1 cellular context compared by ENCODE assay signal in the genomic region with DNA sequence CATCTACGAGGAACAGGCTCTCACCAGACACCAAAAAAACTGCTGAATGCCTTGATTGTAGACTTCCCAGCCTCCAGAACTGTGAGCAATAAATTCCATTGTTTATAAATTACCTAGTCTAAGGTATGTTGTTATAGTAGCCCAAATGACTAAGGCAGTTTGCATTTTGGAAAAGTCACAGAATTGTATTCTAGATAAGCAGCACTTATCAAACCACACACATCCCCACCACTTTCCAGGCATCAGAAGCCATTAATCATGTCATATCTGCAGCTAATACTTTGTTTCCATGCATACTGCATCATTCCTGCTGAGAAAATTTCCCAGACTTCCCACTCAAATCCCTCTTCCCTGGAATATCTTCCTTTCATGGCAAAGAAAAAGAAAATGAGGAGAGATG.
TF ChIP-seq lines count a peak whose summit lies in the region.

No MANE protein-coding gene starts in this region.

TF ChIP-seq in K562, 482 proteins besides CTCF, POLR2A, EP300 and RAD21 (continued from another document):
- TF ChIP-seq MYBL2 (IDR thresholded peaks at IDR 0.05; ENCODE audit: low read depth) (no peak), MYBL2 (CRISPR knock-in tag; IDR thresholded peaks at IDR 0.05; ENCODE audit: borderline replicate concordance) (no peak), CBFA2T3 (IDR thresholded peaks at IDR 0.05) (peak; percentile 58), TSC22D4 (tag; IDR thresholded peaks at IDR 0.05) (no peak), HOXB6 (CRISPR knock-in tag; IDR thresholded peaks at IDR 0.05; ENCODE audit: borderline replicate concordance) (no peak), LCOR (CRISPR knock-in tag; IDR thresholded peaks at IDR 0.05) (no peak), ZNF253 (CRISPR knock-in tag; conservative IDR thresholded peaks at IDR 0.05) (no peak), FOXP1 (CRISPR knock-in tag; IDR thresholded peaks at IDR 0.05) (no peak), BACH1 (tag; IDR thresholded peaks at IDR 0.05) (no peak), FIP1L1 (IDR thresholded peaks at IDR 0.05; ENCODE audit: low read depth, low read length, poor library complexity, severe bottlenecking) (no peak), BCOR (IDR thresholded peaks at IDR 0.05) (no peak), ZNF354B (CRISPR knock-in tag; IDR thresholded peaks at IDR 0.05) (no peak), ZC3H8 (IDR thresholded peaks at IDR 0.05) (no peak), MEIS2 (IDR thresholded peaks at IDR 0.05; ENCODE audit: partially characterized antibody) (peak; percentile 90), NUFIP1 (IDR thresholded peaks at IDR 0.05; ENCODE audit: partially characterized antibody) (no peak), FOSL1 (tag; conservative IDR thresholded peaks at IDR 0.05) (0 out of 2 replicates have a peak, but pooled peaks have one; percentile 28), ARID1B (IDR thresholded peaks at IDR 0.05) (peak; percentile 70), CREBBP (IDR thresholded peaks at IDR 0.05; ENCODE audit: low read depth, low read length) (no peak), TAF7 (tag; IDR thresholded peaks at IDR 0.05) (no peak), SLC30A9 (CRISPR knock-in tag; IDR thresholded peaks at IDR 0.05) (no peak), DPF2 (IDR thresholded peaks at IDR 0.05) (peak; percentile 28; the same call in 1 of the 2 replicates), SOX6 (IDR thresholded peaks at IDR 0.05) (peak; percentile 49), ASH1L (IDR thresholded peaks at IDR 0.05; ENCODE audit: borderline replicate concordance, low read depth, partially characterized antibody) (no peak), ELF1 (tag; IDR thresholded peaks at IDR 0.05) (no peak), ARNT (IDR thresholded peaks at IDR 0.05) (no peak), CCNT2 (IDR thresholded peaks at IDR 0.05; ENCODE audit: borderline replicate concordance, extremely low read depth, insufficient read length, low read depth, low read length) (peak; percentile 34), NFXL1 (CRISPR knock-in tag; IDR thresholded peaks at IDR 0.05) (no peak), HMG20B (CRISPR knock-in tag; IDR thresholded peaks at IDR 0.05) (no peak), TGIF2 (CRISPR knock-in tag; IDR thresholded peaks at IDR 0.05) (no peak), ZNF551 (CRISPR knock-in tag; IDR thresholded peaks at IDR 0.05) (no peak), YY1 (IDR thresholded peaks at IDR 0.05; ENCODE audit: borderline replicate concordance in 1 of 3, control insufficient read depth in 1 of 3, extremely low read depth in 1 of 3, insufficient read depth in 3 of 3, insufficient read length in 1 of 3, insufficient replicate concordance in 2 of 3, low read depth in 1 of 3, low read length in 2 of 3) (no peak)
- TF ChIP-seq, protein P1, sequence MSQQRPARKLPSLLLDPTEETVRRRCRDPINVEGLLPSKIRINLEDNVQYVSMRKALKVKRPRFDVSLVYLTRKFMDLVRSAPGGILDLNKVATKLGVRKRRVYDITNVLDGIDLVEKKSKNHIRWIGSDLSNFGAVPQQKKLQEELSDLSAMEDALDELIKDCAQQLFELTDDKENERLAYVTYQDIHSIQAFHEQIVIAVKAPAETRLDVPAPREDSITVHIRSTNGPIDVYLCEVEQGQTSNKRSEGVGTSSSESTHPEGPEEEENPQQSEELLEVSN (IDR thresholded peaks at IDR 0.05; ENCODE audit: borderline replicate concordance in 1 of 2, extremely low read depth in 1 of 2, insufficient read depth in 1 of 2, insufficient read length in 1 of 2, low read depth in 1 of 2, low read length in 1 of 2, poor library complexity in 1 of 2, severe bottlenecking in 1 of 2): no peak
- TF ChIP-seq, protein P2, sequence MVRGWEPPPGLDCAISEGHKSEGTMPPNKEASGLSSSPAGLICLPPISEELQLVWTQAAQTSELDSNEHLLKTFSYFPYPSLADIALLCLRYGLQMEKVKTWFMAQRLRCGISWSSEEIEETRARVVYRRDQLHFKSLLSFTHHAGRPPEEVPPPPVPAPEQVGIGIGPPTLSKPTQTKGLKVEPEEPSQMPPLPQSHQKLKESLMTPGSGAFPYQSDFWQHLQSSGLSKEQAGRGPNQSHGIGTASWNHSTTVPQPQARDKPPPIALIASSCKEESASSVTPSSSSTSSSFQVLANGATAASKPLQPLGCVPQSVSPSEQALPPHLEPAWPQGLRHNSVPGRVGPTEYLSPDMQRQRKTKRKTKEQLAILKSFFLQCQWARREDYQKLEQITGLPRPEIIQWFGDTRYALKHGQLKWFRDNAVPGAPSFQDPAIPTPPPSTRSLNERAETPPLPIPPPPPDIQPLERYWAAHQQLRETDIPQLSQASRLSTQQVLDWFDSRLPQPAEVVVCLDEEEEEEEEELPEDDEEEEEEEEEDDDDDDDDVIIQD (CRISPR knock-in tag; IDR thresholded peaks at IDR 0.05): no peak
- TF ChIP-seq, protein P3, sequence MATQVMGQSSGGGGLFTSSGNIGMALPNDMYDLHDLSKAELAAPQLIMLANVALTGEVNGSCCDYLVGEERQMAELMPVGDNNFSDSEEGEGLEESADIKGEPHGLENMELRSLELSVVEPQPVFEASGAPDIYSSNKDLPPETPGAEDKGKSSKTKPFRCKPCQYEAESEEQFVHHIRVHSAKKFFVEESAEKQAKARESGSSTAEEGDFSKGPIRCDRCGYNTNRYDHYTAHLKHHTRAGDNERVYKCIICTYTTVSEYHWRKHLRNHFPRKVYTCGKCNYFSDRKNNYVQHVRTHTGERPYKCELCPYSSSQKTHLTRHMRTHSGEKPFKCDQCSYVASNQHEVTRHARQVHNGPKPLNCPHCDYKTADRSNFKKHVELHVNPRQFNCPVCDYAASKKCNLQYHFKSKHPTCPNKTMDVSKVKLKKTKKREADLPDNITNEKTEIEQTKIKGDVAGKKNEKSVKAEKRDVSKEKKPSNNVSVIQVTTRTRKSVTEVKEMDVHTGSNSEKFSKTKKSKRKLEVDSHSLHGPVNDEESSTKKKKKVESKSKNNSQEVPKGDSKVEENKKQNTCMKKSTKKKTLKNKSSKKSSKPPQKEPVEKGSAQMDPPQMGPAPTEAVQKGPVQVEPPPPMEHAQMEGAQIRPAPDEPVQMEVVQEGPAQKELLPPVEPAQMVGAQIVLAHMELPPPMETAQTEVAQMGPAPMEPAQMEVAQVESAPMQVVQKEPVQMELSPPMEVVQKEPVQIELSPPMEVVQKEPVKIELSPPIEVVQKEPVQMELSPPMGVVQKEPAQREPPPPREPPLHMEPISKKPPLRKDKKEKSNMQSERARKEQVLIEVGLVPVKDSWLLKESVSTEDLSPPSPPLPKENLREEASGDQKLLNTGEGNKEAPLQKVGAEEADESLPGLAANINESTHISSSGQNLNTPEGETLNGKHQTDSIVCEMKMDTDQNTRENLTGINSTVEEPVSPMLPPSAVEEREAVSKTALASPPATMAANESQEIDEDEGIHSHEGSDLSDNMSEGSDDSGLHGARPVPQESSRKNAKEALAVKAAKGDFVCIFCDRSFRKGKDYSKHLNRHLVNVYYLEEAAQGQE (CRISPR knock-in tag; IDR thresholded peaks at IDR 0.05; ENCODE audit: low read depth): no peak
- TF ChIP-seq, protein P4, sequence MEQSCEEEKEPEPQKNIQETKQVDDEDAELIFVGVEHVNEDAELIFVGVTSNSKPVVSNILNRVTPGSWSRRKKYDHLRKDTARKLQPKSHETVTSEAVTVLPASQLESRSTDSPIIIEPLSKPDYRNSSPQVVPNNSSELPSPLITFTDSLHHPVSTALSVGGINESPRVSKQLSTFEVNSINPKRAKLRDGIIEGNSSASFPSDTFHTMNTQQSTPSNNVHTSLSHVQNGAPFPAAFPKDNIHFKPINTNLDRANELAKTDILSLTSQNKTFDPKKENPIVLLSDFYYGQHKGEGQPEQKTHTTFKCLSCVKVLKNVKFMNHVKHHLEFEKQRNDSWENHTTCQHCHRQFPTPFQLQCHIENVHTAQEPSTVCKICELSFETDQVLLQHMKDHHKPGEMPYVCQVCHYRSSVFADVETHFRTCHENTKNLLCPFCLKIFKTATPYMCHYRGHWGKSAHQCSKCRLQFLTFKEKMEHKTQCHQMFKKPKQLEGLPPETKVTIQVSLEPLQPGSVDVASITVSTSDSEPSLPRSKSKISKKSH (CRISPR knock-in tag; IDR thresholded peaks at IDR 0.05): no peak
- TF ChIP-seq, protein P5, sequence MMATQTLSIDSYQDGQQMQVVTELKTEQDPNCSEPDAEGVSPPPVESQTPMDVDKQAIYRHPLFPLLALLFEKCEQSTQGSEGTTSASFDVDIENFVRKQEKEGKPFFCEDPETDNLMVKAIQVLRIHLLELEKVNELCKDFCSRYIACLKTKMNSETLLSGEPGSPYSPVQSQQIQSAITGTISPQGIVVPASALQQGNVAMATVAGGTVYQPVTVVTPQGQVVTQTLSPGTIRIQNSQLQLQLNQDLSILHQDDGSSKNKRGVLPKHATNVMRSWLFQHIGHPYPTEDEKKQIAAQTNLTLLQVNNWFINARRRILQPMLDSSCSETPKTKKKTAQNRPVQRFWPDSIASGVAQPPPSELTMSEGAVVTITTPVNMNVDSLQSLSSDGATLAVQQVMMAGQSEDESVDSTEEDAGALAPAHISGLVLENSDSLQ (IDR thresholded peaks at IDR 0.05): peak; percentile 64
- TF ChIP-seq, protein P6, sequence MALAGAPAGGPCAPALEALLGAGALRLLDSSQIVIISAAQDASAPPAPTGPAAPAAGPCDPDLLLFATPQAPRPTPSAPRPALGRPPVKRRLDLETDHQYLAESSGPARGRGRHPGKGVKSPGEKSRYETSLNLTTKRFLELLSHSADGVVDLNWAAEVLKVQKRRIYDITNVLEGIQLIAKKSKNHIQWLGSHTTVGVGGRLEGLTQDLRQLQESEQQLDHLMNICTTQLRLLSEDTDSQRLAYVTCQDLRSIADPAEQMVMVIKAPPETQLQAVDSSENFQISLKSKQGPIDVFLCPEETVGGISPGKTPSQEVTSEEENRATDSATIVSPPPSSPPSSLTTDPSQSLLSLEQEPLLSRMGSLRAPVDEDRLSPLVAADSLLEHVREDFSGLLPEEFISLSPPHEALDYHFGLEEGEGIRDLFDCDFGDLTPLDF (CRISPR knock-in tag; IDR thresholded peaks at IDR 0.05): no peak
- TF ChIP-seq, protein P7, sequence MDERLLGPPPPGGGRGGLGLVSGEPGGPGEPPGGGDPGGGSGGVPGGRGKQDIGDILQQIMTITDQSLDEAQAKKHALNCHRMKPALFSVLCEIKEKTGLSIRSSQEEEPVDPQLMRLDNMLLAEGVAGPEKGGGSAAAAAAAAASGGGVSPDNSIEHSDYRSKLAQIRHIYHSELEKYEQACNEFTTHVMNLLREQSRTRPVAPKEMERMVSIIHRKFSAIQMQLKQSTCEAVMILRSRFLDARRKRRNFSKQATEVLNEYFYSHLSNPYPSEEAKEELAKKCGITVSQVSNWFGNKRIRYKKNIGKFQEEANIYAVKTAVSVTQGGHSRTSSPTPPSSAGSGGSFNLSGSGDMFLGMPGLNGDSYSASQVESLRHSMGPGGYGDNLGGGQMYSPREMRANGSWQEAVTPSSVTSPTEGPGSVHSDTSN (CRISPR knock-in tag; IDR thresholded peaks at IDR 0.05; ENCODE audit: low read depth): peak; percentile 15; the same call in 1 of the 2 replicates
- TF ChIP-seq, protein P7 (tag; conservative IDR thresholded peaks at IDR 0.05; ENCODE audit: low read depth): peak; percentile 44; the same call in 1 of the 2 replicates
